8 cellular contexts compared by ENCODE assay signal in the genomic region with DNA sequence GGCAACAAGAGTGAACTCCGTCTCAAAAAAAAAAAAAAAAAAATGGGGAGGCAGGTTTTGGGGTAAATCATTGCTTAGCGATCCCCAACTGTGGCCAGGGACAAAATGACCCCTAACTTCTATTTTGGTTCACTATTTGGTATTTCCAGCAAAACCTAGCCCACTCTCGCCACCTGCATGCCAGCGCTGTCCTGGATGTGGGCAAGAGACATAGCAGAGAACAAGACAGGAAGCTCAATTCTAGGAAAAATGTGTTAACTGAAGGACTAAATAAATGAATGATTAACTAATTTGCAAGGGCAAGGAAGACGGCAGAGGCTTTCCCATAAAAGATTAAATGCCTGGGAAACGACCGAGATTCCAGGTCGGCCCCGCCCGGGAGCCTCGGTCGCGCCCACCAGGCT. TPM values are rescaled to one million over a fixed set of nuclear protein-coding genes. Genes with fewer than 3 reads are reported as not detected.
DNase-seq lines count a peak whose midpoint lies in the region; ATAC-seq, FAIRE-seq and TF ChIP-seq lines count a peak whose summit lies in the region.

No MANE protein-coding gene starts in this region.

- peak overlapping the region; percentile 84 for H3K4me3 Mint-ChIP-seq in activated CD4-positive, alpha-beta T cell treated with anti-CD3 and anti-CD28 coated beads for 36 hours
- H3K4me3 Mint-ChIP-seq in T-cell: peak overlapping the region; percentile 91 to 95 (median 93)

- 3 to 14% methylated on average over 5 to 13 of the region's 13 CpGs for WGBS in gastroesophageal sphincter (ENCODE audit: low coverage in 1 of 2), 2 donors

- no peaks in the 10 kb centered on the region for H3K9me3 Mint-ChIP-seq in activated CD4-positive, alpha-beta T cell treated with anti-CD3 and anti-CD28 coated beads for 36 hours (ENCODE audit: low read depth)
- H3K9me3 Mint-ChIP-seq in T-cell: no peaks in the 10 kb centered on the region

- H3K27me3 ChIP-seq in gastroesophageal sphincter: no peaks in the 10 kb centered on the region

- peaks cover 0 to 26% of the 10 kb centered on the region in 2 donors for H3K36me3 ChIP-seq in gastroesophageal sphincter

- CTCF ChIA-PET in activated CD4-positive, alpha-beta T cell treated with anti-CD3 and anti-CD28 coated beads for 36 hours (lab: Charles Lee): interaction anchor here (0.6 to 2.1 kb wide), 7 partner anchors 7 to 1124 kb away, joined by 3 to 11 read pairs (median 5); a partner anchor contains a TSS
- CTCF ChIA-PET in T-cell (lab: Charles Lee): interaction anchor here (0.5 to 1.6 kb wide), 7 partner anchors 7 to 1241 kb away, joined by 3 to 11 read pairs (median 3); a partner anchor contains a TSS

- H3K27ac ChIP-seq in gastroesophageal sphincter: peak overlapping the region; percentile 81 to 92 (median 88)

- no peak for TF ChIP-seq POLR2A in gastroesophageal sphincter (IDR thresholded peaks at IDR 0.05)

- ATAC-seq in activated CD4-positive, alpha-beta T cell treated with anti-CD3 and anti-CD28 coated beads for 36 hours: peak; percentile 2
- ATAC-seq in T-cell (replicated peaks in 1 of 4) (peak; percentile 4 to 19 (median 10)), gastroesophageal sphincter (peak; percentile 4)

- peak overlapping the region; percentile 42 to 72 for H3K4me3 ChIP-seq in gastroesophageal sphincter

- H3K4me1 ChIP-seq in gastroesophageal sphincter: peaks cover 0 to 19% (median 3%) of the 10 kb centered on the region in 3 donors

- DNase-seq in activated CD4-positive, alpha-beta T cell treated with anti-CD3 and anti-CD28 coated beads for 36 hours: no peak
- no peak for DNase-seq in activated CD4-positive, alpha-beta T cell treated with anti-CD3 and anti-CD28 coated beads, Interleukin-2, amount 50 U/mL, for 1 hour
- DNase-seq in T-cell (no peak), renal cortical epithelial cell (ENCODE audit: low read depth) (peak; percentile 91), NCI-H1092 treated with DMSO at 0.1 percent for 48 hours (lab: John Stamatoyannopoulos, UW) (no peak), GM19239 (ENCODE audit: insufficient read length, low spot score) (no peak)
- DNase-seq in activated CD4-positive, CD25-positive, alpha-beta regulatory T cell treated with anti-CD3 and anti-CD28 coated beads, Interleukin-2, amount 50 U/mL, for 72 hours: no peak

- FAIRE-seq in GM19239 (lab: Jason Lieb, UNC): no peak

- H3K27ac Mint-ChIP-seq in activated CD4-positive, alpha-beta T cell treated with anti-CD3 and anti-CD28 coated beads for 36 hours: peak overlapping the region; percentile 93
- H3K27ac Mint-ChIP-seq in T-cell: peak overlapping the region; percentile 95

- intact Hi-C loops in activated CD4-positive, alpha-beta T cell treated with anti-CD3 and anti-CD28 coated beads for 36 hours (cut with DNase I, micrococcal nuclease): loop anchor here (1.0 to 10.0 kb wide), 9 partner anchors 16 to 1341 kb away; a partner anchor contains a TSS

- no peak for TF ChIP-seq EP300 in gastroesophageal sphincter (IDR thresholded peaks at IDR 0.05)

- H3K4me1 Mint-ChIP-seq in activated CD4-positive, alpha-beta T cell treated with anti-CD3 and anti-CD28 coated beads for 36 hours: peaks cover 16% of the 10 kb centered on the region
- peaks cover 25 to 34% (median 30%) of the 10 kb centered on the region in 3 donors for H3K4me1 Mint-ChIP-seq in T-cell

- no peak for TF ChIP-seq CTCF in gastroesophageal sphincter (IDR thresholded peaks at IDR 0.05)

- H3K9me3 ChIP-seq in gastroesophageal sphincter: no peaks in the 10 kb centered on the region

- no peaks in the 10 kb centered on the region for H3K27me3 Mint-ChIP-seq in activated CD4-positive, alpha-beta T cell treated with anti-CD3 and anti-CD28 coated beads for 36 hours
- H3K27me3 Mint-ChIP-seq in T-cell: no peaks in the 10 kb centered on the region

- H3K36me3 Mint-ChIP-seq in activated CD4-positive, alpha-beta T cell treated with anti-CD3 and anti-CD28 coated beads for 36 hours (ENCODE audit: low read depth): no peaks in the 10 kb centered on the region
- peaks cover 2% of the 10 kb centered on the region for H3K36me3 Mint-ChIP-seq in T-cell

- POLR2A ChIA-PET in activated CD4-positive, alpha-beta T cell treated with anti-CD3 and anti-CD28 coated beads for 36 hours (lab: Charles Lee): interaction anchor here (0.6 to 1.6 kb wide), 8 partner anchors 13 to 335 kb away, joined by 3 to 8 read pairs (median 5); a partner anchor contains a TSS
- POLR2A ChIA-PET in T-cell (lab: Charles Lee): interaction anchor here in 1 of 2 donors (0.6 to 0.7 kb wide), 2 partner anchors 40 to 288 kb away, joined by 3 read pairs; no protein-coding TSS in a partner anchor

RNA-seq across cellular contexts. Expression of a gene that starts 0.4 kb away (rescaled TPM):
- 10 to 100 TPM in 1 of 2 experiments, 1 to 10 TPM in 1; 9.5 to 12.6 TPM for total RNA-seq in activated CD4-positive, alpha-beta T cell treated with anti-CD3 and anti-CD28 coated beads for 36 hours
- total RNA-seq in T-cell (10 to 100 TPM; 17.5 to 26.1 (median 24.1) TPM), gastroesophageal sphincter (10 to 100 TPM in 1 of 4 donors, 1 to 10 TPM in 3; 3.6 to 11.1 (median 7.5) TPM), renal cortical epithelial cell (0.87 and 10.2 TPM in 2 replicates)

RNA-seq across cellular contexts. Expression of a gene that starts 6.4 kb away (rescaled TPM):
- total RNA-seq in activated CD4-positive, alpha-beta T cell treated with anti-CD3 and anti-CD28 coated beads for 36 hours: 1 to 10 TPM; 3.6 to 4.1 TPM
- total RNA-seq in T-cell (10 to 100 TPM in 4 of 5 donors, 1 to 10 TPM in 1; 9.6 to 14.1 (median 11.1) TPM), gastroesophageal sphincter (10 to 100 TPM in 1 of 4 donors, 1 to 10 TPM in 2, under 1 TPM in 1; 0.32 to 11.4 (median 7.6) TPM), renal cortical epithelial cell (0.52 and 0.85 TPM in 2 replicates)

RNA-seq across cellular contexts. Expression of a gene that starts 16.5 kb away (rescaled TPM):
- 1 to 10 TPM; 9.4 TPM for total RNA-seq in activated CD4-positive, alpha-beta T cell treated with anti-CD3 and anti-CD28 coated beads for 36 hours
- total RNA-seq in T-cell (10 to 100 TPM; 22.8 to 38.2 (median 34.3) TPM), gastroesophageal sphincter (10 to 100 TPM; 18.6 to 32.1 (median 25.6) TPM), renal cortical epithelial cell (14.8 and 32.6 TPM in 2 replicates)

RNA-seq across cellular contexts. Expression of a gene that starts 16.9 kb away (rescaled TPM):
- total RNA-seq in activated CD4-positive, alpha-beta T cell treated with anti-CD3 and anti-CD28 coated beads for 36 hours: 100 to 1,000 TPM; 438 to 449 TPM
- 100 to 1,000 TPM; 247 to 279 (median 269) TPM for total RNA-seq in T-cell
- total RNA-seq in gastroesophageal sphincter: 100 to 1,000 TPM; 401 to 524 (median 476) TPM
- total RNA-seq in renal cortical epithelial cell: 525 and 698 TPM in 2 replicates

RNA-seq across cellular contexts. Expression of a gene that starts 41.4 kb away (rescaled TPM):
- 1 to 10 TPM; 9.0 to 9.2 TPM for total RNA-seq in activated CD4-positive, alpha-beta T cell treated with anti-CD3 and anti-CD28 coated beads for 36 hours
- total RNA-seq in T-cell (10 to 100 TPM; 16.5 to 19.4 (median 18.1) TPM), gastroesophageal sphincter (100 to 1,000 TPM in 3 of 4 donors, 10 to 100 TPM in 1; 74.2 to 195 (median 123) TPM), renal cortical epithelial cell (37.9 and 87.8 TPM in 2 replicates)
